In the genomic region with DNA sequence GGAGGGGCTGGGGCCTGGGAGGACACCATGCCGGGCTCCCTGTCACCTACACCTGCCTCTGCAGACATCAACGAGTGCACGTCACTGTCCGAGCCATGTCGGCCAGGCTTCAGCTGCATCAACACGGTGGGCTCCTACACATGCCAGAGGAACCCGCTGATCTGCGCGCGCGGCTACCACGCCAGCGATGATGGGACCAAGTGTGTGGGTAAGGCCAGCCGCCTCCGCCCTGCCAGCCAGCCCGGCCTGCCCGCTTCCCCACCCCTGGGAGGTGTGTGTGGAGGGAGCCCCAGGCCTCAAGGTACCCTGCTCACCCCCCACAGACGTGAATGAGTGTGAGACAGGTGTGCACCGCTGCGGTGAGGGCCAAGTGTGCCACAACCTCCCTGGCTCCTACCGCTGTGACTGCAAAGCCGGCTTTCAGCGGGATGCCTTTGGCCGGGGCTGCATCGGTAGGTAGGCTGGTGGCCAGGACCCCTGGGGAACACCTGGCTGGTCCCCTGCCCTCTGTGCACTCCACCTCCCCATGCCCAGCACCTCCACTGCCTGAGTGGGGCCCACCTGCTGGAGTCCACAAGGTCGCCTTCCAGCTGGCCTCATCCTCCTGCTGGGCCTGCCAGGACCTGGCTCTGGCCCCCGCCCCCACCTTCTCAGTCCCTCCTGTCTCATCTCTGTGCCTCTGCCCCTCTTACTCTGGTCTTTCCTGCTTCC, we compare ENCODE assay signal across 3 cellular contexts.
TF ChIP-seq lines count a peak whose summit lies in the region.

No MANE protein-coding gene starts in this region.

TF ChIP-seq in GM23338, 12 proteins besides CTCF, POLR2A, EP300 and RAD21 (continued from another document and continues in another):
- TF ChIP-seq, protein P1, sequence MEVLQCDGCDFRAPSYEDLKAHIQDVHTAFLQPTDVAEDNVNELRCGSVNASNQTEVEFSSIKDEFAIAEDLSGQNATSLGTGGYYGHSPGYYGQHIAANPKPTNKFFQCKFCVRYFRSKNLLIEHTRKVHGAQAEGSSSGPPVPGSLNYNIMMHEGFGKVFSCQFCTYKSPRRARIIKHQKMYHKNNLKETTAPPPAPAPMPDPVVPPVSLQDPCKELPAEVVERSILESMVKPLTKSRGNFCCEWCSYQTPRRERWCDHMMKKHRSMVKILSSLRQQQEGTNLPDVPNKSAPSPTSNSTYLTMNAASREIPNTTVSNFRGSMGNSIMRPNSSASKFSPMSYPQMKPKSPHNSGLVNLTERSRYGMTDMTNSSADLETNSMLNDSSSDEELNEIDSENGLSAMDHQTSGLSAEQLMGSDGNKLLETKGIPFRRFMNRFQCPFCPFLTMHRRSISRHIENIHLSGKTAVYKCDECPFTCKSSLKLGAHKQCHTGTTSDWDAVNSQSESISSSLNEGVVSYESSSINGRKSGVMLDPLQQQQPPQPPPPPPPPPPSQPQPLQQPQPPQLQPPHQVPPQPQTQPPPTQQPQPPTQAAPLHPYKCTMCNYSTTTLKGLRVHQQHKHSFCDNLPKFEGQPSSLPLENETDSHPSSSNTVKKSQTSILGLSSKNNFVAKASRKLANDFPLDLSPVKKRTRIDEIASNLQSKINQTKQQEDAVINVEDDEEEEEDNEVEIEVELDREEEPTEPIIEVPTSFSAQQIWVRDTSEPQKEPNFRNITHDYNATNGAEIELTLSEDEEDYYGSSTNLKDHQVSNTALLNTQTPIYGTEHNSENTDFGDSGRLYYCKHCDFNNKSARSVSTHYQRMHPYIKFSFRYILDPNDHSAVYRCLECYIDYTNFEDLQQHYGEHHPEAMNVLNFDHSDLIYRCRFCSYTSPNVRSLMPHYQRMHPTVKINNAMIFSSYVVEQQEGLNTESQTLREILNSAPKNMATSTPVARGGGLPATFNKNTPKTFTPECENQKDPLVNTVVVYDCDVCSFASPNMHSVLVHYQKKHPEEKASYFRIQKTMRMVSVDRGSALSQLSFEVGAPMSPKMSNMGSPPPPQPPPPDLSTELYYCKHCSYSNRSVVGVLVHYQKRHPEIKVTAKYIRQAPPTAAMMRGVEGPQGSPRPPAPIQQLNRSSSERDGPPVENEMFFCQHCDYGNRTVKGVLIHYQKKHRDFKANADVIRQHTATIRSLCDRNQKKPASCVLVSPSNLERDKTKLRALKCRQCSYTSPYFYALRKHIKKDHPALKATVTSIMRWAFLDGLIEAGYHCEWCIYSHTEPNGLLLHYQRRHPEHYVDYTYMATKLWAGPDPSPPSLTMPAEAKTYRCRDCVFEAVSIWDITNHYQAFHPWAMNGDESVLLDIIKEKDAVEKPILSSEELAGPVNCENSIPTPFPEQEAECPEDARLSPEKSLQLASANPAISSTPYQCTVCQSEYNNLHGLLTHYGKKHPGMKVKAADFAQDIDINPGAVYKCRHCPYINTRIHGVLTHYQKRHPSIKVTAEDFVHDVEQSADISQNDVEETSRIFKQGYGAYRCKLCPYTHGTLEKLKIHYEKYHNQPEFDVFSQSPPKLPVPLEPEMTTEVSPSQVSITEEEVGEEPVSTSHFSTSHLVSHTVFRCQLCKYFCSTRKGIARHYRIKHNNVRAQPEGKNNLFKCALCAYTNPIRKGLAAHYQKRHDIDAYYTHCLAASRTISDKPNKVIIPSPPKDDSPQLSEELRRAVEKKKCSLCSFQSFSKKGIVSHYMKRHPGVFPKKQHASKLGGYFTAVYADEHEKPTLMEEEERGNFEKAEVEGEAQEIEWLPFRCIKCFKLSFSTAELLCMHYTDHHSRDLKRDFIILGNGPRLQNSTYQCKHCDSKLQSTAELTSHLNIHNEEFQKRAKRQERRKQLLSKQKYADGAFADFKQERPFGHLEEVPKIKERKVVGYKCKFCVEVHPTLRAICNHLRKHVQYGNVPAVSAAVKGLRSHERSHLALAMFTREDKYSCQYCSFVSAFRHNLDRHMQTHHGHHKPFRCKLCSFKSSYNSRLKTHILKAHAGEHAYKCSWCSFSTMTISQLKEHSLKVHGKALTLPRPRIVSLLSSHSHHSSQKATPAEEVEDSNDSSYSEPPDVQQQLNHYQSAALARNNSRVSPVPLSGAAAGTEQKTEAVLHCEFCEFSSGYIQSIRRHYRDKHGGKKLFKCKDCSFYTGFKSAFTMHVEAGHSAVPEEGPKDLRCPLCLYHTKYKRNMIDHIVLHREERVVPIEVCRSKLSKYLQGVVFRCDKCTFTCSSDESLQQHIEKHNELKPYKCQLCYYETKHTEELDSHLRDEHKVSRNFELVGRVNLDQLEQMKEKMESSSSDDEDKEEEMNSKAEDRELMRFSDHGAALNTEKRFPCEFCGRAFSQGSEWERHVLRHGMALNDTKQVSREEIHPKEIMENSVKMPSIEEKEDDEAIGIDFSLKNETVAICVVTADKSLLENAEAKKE (CRISPR knock-in tag; IDR thresholded peaks at IDR 0.05), result no peak

TF ChIP-seq in WTC11, 78 proteins besides CTCF, POLR2A, EP300 and RAD21 (continues in another document):
- TF ChIP-seq, protein P2, sequence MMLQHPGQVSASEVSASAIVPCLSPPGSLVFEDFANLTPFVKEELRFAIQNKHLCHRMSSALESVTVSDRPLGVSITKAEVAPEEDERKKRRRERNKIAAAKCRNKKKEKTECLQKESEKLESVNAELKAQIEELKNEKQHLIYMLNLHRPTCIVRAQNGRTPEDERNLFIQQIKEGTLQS (CRISPR knock-in tag; conservative IDR thresholded peaks at IDR 0.05), result no peak
- TF ChIP-seq TEAD1 (CRISPR knock-in tag; IDR thresholded peaks at IDR 0.05) (no peak), TEAD4 (CRISPR knock-in tag; IDR thresholded peaks at IDR 0.05) (no peak), AR (CRISPR knock-in tag; IDR thresholded peaks at IDR 0.05) (no peak), KAT7 (CRISPR knock-in tag; IDR thresholded peaks at IDR 0.05; ENCODE audit: borderline replicate concordance) (no peak), ZNF396 (CRISPR knock-in tag; IDR thresholded peaks at IDR 0.05; ENCODE audit: borderline replicate concordance) (no peak)
- TF ChIP-seq, protein P3, sequence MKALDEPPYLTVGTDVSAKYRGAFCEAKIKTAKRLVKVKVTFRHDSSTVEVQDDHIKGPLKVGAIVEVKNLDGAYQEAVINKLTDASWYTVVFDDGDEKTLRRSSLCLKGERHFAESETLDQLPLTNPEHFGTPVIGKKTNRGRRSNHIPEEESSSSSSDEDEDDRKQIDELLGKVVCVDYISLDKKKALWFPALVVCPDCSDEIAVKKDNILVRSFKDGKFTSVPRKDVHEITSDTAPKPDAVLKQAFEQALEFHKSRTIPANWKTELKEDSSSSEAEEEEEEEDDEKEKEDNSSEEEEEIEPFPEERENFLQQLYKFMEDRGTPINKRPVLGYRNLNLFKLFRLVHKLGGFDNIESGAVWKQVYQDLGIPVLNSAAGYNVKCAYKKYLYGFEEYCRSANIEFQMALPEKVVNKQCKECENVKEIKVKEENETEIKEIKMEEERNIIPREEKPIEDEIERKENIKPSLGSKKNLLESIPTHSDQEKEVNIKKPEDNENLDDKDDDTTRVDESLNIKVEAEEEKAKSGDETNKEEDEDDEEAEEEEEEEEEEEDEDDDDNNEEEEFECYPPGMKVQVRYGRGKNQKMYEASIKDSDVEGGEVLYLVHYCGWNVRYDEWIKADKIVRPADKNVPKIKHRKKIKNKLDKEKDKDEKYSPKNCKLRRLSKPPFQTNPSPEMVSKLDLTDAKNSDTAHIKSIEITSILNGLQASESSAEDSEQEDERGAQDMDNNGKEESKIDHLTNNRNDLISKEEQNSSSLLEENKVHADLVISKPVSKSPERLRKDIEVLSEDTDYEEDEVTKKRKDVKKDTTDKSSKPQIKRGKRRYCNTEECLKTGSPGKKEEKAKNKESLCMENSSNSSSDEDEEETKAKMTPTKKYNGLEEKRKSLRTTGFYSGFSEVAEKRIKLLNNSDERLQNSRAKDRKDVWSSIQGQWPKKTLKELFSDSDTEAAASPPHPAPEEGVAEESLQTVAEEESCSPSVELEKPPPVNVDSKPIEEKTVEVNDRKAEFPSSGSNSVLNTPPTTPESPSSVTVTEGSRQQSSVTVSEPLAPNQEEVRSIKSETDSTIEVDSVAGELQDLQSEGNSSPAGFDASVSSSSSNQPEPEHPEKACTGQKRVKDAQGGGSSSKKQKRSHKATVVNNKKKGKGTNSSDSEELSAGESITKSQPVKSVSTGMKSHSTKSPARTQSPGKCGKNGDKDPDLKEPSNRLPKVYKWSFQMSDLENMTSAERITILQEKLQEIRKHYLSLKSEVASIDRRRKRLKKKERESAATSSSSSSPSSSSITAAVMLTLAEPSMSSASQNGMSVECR (CRISPR knock-in tag; IDR thresholded peaks at IDR 0.05; ENCODE audit: borderline replicate concordance), result no peak

TF ChIP-seq in SK-N-SH, 30 proteins besides CTCF, POLR2A, EP300 and RAD21 (continued from another document):
- TF ChIP-seq ZBTB33 (IDR thresholded peaks at IDR 0.05; ENCODE audit: borderline replicate concordance, low read depth), result no peak
